In genomic region chr6:149317656-149318571, GRCh38 we compare ENCODE assay signal across 8 cellular contexts. TPM values are rescaled to one million over a fixed set of nuclear protein-coding genes. Genes with fewer than 3 reads are reported as not detected.
DNase-seq lines count a peak whose midpoint lies in the region; ATAC-seq and TF ChIP-seq lines count a peak whose summit lies in the region.

Gene TAB2 (plus strand): TSS chr6:149317712. CDS start chr6:149369998, 52,286 bp downstream.

- H2AFZ ChIP-seq in KMS-11 (ENCODE audit: low read depth), result peak within 1 kb of the TSS; percentile 99

- DNase-seq in COLO668 (lab: John Stamatoyannopoulos, UW; ENCODE audit: unreplicated experiment) (peak; percentile 63), caudate nucleus (lab: John Stamatoyannopoulos, UW) (peak in 43 of 61 donors; percentile 6 to 88 (median 60)), left lobe of liver (ENCODE audit: low spot score) (peak; percentile 55), NCI-H2081 treated with DMSO at 0.1 percent for 48 hours (lab: John Stamatoyannopoulos, UW) (no peak)
- peak; percentile 67 to 80 (median 68) for DNase-seq in activated CD4-positive, CD25-positive, alpha-beta regulatory T cell (lab: John Stamatoyannopoulos, UW)
- DNase-seq in stimulated activated CD4-positive, alpha-beta T cell treated with anti-CD3 and anti-CD28 coated beads, Interleukin-1b, Interleukin-23, amount 100 ng/mL, for 48 hours, result peak; percentile 79

- ATAC-seq in GM21529 (IDR thresholded peaks at IDR 0.05; ENCODE audit: unreplicated experiment), result peak; percentile 27
- ATAC-seq in left lobe of liver, result peak; percentile 54

- peaks cover 26% of the 10 kb centered on the region for H3K4me1 ChIP-seq in KMS-11 (ENCODE audit: low read depth, poor library complexity, severe bottlenecking)

- H3K27me3 ChIP-seq in KMS-11 (ENCODE audit: insufficient read depth, low read depth), result no peaks in the 10 kb centered on the region

- H3K4me2 ChIP-seq in KMS-11, result peak within 1 kb of the TSS; percentile 86

- H3K4me3 ChIP-seq in KMS-11 (IDR thresholded peaks at IDR 0.05; ENCODE audit: insufficient read depth, low read depth, low read length), result no peak within 1 kb of the TSS

- 0 out of 2 replicates have a peak, but pooled peaks cover 3% of the 10 kb centered on the region for H4K20me1 ChIP-seq in KMS-11 (ENCODE audit: insufficient read depth)

- H3K27ac ChIP-seq in KMS-11 (peak within 1 kb of the TSS; percentile 86), caudate nucleus (ENCODE audit: low read depth, low read length) (peak within 1 kb of the TSS; percentile 90)

- peak within 1 kb of the TSS; percentile 93 for H3K9ac ChIP-seq in KMS-11

- TF ChIP-seq CTCF in KMS-11 (conservative IDR thresholded peaks at IDR 0.05; ENCODE audit: low read depth, low read length), result no peak

- peaks cover 46% of the 10 kb centered on the region; the same call in 1 of the 2 replicates for H3K79me2 ChIP-seq in KMS-11 (ENCODE audit: insufficient read depth, low read depth)

- H3K36me3 ChIP-seq in KMS-11 (ENCODE audit: insufficient read depth), result no peaks in the 10 kb centered on the region

RNA-seq across cellular contexts. Expression of gene TAB2, which starts in this region (rescaled TPM):
- total RNA-seq in left lobe of liver, result 26.9 TPM
